ENCODE assay signal across 14 cellular contexts in the genomic region with DNA sequence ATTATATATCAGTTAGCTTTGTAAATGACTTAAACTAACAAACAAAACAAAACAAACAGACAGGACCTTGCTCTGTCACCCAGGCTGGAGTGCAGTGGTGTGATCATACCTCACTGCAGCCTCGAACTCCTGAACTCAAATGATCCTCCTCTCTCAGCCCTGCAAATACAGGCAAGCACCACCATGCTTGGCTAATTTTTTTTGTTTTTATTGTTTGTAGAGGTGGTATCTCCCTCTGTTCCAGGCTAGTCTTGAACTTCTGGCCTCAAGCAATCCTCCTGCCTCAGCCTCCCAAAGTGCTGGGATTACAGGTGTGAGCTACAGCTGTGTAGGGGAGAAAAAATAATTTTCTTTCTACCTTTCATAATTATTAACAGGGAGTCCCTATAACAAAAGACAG. TPM values are rescaled to one million over a fixed set of nuclear protein-coding genes. Genes with fewer than 3 reads are reported as not detected.
A peak's percentile ranks its signal among the peaks of the same experiment; 100 is the strongest.
DNase-seq lines count a peak whose midpoint lies in the region; ATAC-seq and TF ChIP-seq lines count a peak whose summit lies in the region.
"Had no signal": no experiment of that assay in that cellular context is flagged by ENCODE, and none has a peak within 500 bp of the region (broad histone marks: within the 10 kb centered on the region; RNA-seq: fewer than 3 reads in every experiment).

No MANE protein-coding gene starts in this region.

- H3K9me2 ChIP-seq in PC-9 (ENCODE audit: insufficient read depth) = no peaks in the 10 kb centered on the region

- H3K4me2 ChIP-seq in PC-9 = 0 out of 2 replicates have a peak overlapping the region, but pooled peaks have one; percentile 51

- POLR2A ChIA-PET in PC-9 (lab: Charles Lee; ENCODE audit: unreplicated experiment) (interaction anchor here (0.8 kb wide), 1 partner anchor 52 kb away, joined by 16 read pairs; no protein-coding TSS in a partner anchor), GM10248 (lab: Yijun Ruan, JAX) (no interaction called here)

- H3K9me3 ChIP-seq in ES-I3 (ENCODE audit: control insufficient read depth, insufficient read depth, low read length) (peaks cover 5% of the 10 kb centered on the region; the same call in 1 of the 2 replicates), PC-9 (ENCODE audit: insufficient read depth, low read depth) (0 out of 2 replicates have a peak, but pooled peaks cover 9% of the 10 kb centered on the region), thoracic aorta (no peaks in the 10 kb centered on the region)

- H3K79me2 ChIP-seq in PC-9 (ENCODE audit: low read depth) = no peaks in the 10 kb centered on the region

- 0 out of 2 replicates have a peak overlapping the region, but pooled peaks have one; percentile 63 for H3K27ac ChIP-seq in PC-9
- peak overlapping the region; percentile 38 for H3K27ac ChIP-seq in epithelial cell of prostate
- H3K27ac ChIP-seq in thoracic aorta = peak overlapping the region; percentile 70 to 83
- H3K27ac ChIP-seq: C4-2B had no signal

- intact Hi-C loops in PC-9 (cut with micrococcal nuclease; ENCODE audit: unreplicated experiment) = no loop called here

- TF ChIP-seq CTCF in PC-9 (conservative IDR thresholded peaks at IDR 0.05) = no peak
- no peak for TF ChIP-seq CTCF in thoracic aorta (IDR thresholded peaks at IDR 0.05)
- no peak for TF ChIP-seq CTCF in GM10248 (IDR thresholded peaks at IDR 0.05; ENCODE audit: control extremely low read depth, extremely low read depth, low read depth, missing control alignments)

- peaks cover 18% of the 10 kb centered on the region for H3F3A ChIP-seq in PC-9 (ENCODE audit: insufficient read depth, low read depth)

- no peak for ATAC-seq in thoracic aorta (ENCODE audit: insufficient number of reproducible peaks, low FRiP score, low read depth)

- no peaks in the 10 kb centered on the region for H4K20me1 ChIP-seq in PC-9 (ENCODE audit: insufficient read depth)

- H3K9ac ChIP-seq in ES-I3 (ENCODE audit: low read depth, low read length) = peak overlapping the region; percentile 21; the same call in 1 of the 2 replicates

- H3K27me3 ChIP-seq in PC-9 (ENCODE audit: insufficient read depth, low read depth) (no peaks in the 10 kb centered on the region), thoracic aorta (replicated peaks; ENCODE audit: insufficient read depth) (no peaks in the 10 kb centered on the region)

- DNase-seq in PC-9 (no peak), epithelial cell of prostate (ENCODE audit: low read depth, low spot score) (no peak), thoracic aorta (ENCODE audit: low spot score) (no peak), MV-4-11 (lab: John Stamatoyannopoulos, UW) (no peak), kidney tubule cell (ENCODE audit: low spot score) (no peak), GM10248 (ENCODE audit: extremely low spot score) (no peak)
- DNase-seq: H7, KG1, NCI-H1092 treated with DMSO at 0.1 percent for 48 hours, NCI-H2227 treated with DMSO at 0.1 percent for 48 hours, NCI-H524 treated with DMSO at 0.1 percent for 48 hours, SHP77 had no signal

- no TSS peak for BruUV-seq in PC-9 (replicated peaks; lab: Mats Ljungman, UMichigan)

- H3K4me1 ChIP-seq in ES-I3 (ENCODE audit: insufficient read depth, low read length) (peaks cover 39% of the 10 kb centered on the region), PC-9 (replicated peaks; ENCODE audit: insufficient read depth) (peaks cover 42% of the 10 kb centered on the region), thoracic aorta (ENCODE audit: control insufficient read depth in 1 of 2, low read depth in 2 of 2) (peaks cover 4 to 34% of the 10 kb centered on the region in 2 donors)

- H3K36me3 ChIP-seq in ES-I3 (ENCODE audit: insufficient read depth, low read length) (no peaks in the 10 kb centered on the region), PC-9 (ENCODE audit: low read depth) (no peaks in the 10 kb centered on the region), thoracic aorta (no peaks in the 10 kb centered on the region)

- CTCF ChIA-PET in PC-9 (lab: Charles Lee) = no interaction called here
- CTCF ChIA-PET in GM10248 (lab: Yijun Ruan, JAX) = no interaction called here

- H2AFZ ChIP-seq in PC-9 = no peak overlapping the region

- H3K4me3 ChIP-seq in PC-9 (no peak overlapping the region), thoracic aorta (no peak overlapping the region)

RNA-seq across cellular contexts. Expression of gene PPM1B, which starts 33.8 kb away (rescaled TPM):
- 42.3 and 45.0 TPM in 2 replicates for total RNA-seq in PC-9 (2021)
- total RNA-seq in thoracic aorta = 10 to 100 TPM; 69.9 to 99.3 TPM
